Comparison of ENCODE assay signal across 8 cellular contexts in the genomic region with DNA sequence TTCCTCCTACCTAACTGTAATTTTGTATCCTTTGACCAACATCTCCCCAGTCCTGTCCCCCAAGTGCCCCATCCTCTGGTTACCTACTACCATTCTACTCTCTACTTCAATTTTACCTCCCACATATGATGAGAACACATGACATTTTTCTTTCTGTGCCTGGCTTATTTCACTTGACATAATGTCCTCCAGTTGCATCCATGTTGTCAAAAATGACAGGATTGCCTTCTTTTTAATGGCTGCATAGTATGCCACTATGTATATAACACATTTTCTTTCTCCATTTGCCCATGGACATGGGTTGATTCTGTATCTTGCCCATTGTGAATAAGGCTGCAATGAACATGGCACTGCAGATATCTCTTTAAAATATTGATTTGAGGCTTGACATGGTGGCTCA. TPM values are rescaled to one million over a fixed set of nuclear protein-coding genes. Genes with fewer than 3 reads are reported as not detected.
"Had no signal": no experiment of that assay in that cellular context is flagged by ENCODE, and none has a peak within 500 bp of the region (broad histone marks: within the 10 kb centered on the region; RNA-seq: fewer than 3 reads in every experiment).

No MANE protein-coding gene starts in this region.

- H3K27ac ChIP-seq: HL-60 had no signal

- H3K4me3 Mint-ChIP-seq: IgD-negative memory B cell had no signal

- H3K36me3 Mint-ChIP-seq: IgD-negative memory B cell had no signal

- H3K27ac Mint-ChIP-seq: IgD-negative memory B cell had no signal

- DNase-seq: IMR-90, KBM-7, KG1 had no signal

- H3K4me3 ChIP-seq: K562 had no signal

RNA-seq across cellular contexts. Expression of a gene that starts 33.7 kb away (rescaled TPM):
- total RNA-seq: HepG2, HT-29 had no signal
